Comparison of ENCODE assay signal across 11 cellular contexts in genomic region chr5:77867194-77867691, GRCh38.
A peak's percentile ranks its signal among the peaks of the same experiment; 100 is the strongest.
DNase-seq lines count a peak whose midpoint lies in the region; ATAC-seq, FAIRE-seq and TF ChIP-seq lines count a peak whose summit lies in the region.
"Had no signal": no experiment of that assay in that cellular context is flagged by ENCODE, and none has a peak within 500 bp of the region (broad histone marks: within the 10 kb centered on the region; RNA-seq: fewer than 3 reads in every experiment).

No MANE protein-coding gene starts in this region.

- TF ChIP-seq EP300 in GM12878 (IDR thresholded peaks at IDR 0.05; ENCODE audit: borderline replicate concordance in 1 of 2, control insufficient read depth in 1 of 2, low read depth in 2 of 2, low read length in 2 of 2): no peak

- no peaks in the 10 kb centered on the region for H3K4me1 Mint-ChIP-seq in nephron

- H3K27me3 Mint-ChIP-seq in nephron (ENCODE audit: low read depth): peaks cover 27% of the 10 kb centered on the region

- TF ChIP-seq POLR2A in GM12878 (IDR thresholded peaks at IDR 0.05; ENCODE audit: low read depth, low read length) (no peak), lower leg skin (IDR thresholded peaks at IDR 0.05) (no peak)

- no peaks in the 10 kb centered on the region for H3K36me3 Mint-ChIP-seq in nephron (ENCODE audit: low read depth)

- RAD21 ChIA-PET in GM12878 (lab: Charles Lee; ENCODE audit: unreplicated experiment): interaction anchor here (0.9 to 2.5 kb wide), 4 partner anchors 102 to 295 kb away, joined by 3 to 7 read pairs (median 3); no protein-coding TSS in a partner anchor

- SMC1A ChIA-PET in GM12878 (lab: Charles Lee; ENCODE audit: uncharacterized antibody, unreplicated experiment): interaction anchor here (0.8 to 3.3 kb wide), 5 partner anchors 9 to 142 kb away, joined by 3 to 34 read pairs (median 6); no protein-coding TSS in a partner anchor

- no peaks in the 10 kb centered on the region for H3K27me3 ChIP-seq in KMS-11 (ENCODE audit: insufficient read depth, low read depth)
- no peaks in the 10 kb centered on the region for H3K27me3 ChIP-seq in GM12878 (replicated peaks in 1 of 2; ENCODE audit: control insufficient read depth in 2 of 2, insufficient read depth in 2 of 2, low read length in 1 of 2)
- H3K27me3 ChIP-seq in psoas muscle (ENCODE audit: insufficient read depth in 3 of 3, low read length in 2 of 3): no peaks in the 10 kb centered on the region

- H3K79me2 ChIP-seq in KMS-11 (ENCODE audit: insufficient read depth, low read depth): no peaks in the 10 kb centered on the region
- H3K79me2 ChIP-seq in GM12878 (ENCODE audit: control insufficient read depth, insufficient read depth, low read length): no peaks in the 10 kb centered on the region

- H3K27ac ChIP-seq in KMS-11: no peak overlapping the region
- H3K27ac ChIP-seq in GM12878 (ENCODE audit: control insufficient read depth, insufficient read depth): no peak overlapping the region
- no peak overlapping the region for H3K27ac ChIP-seq in psoas muscle

- 0% methylated on average over 2 of the region's 2 CpGs for WGBS in GM12878 (ENCODE audit: insufficient coverage, insufficient replicate concordance, low lambda C conversion rate, missing lambda C conversion rate)
- 22 to 23% methylated on average over 2 of the region's 2 CpGs for WGBS in lower leg skin, 2 donors
- WGBS in psoas muscle, 3 donors: 33 to 48% (median 38%) methylated on average over 2 of the region's 2 CpGs

- no peak overlapping the region for H3K27ac Mint-ChIP-seq in nephron

- H3K9ac ChIP-seq in KMS-11 (no peak overlapping the region), GM12878 (ENCODE audit: control insufficient read depth, insufficient read depth, low read length) (no peak overlapping the region)

- no peaks in the 10 kb centered on the region for H3K36me3 ChIP-seq in KMS-11 (ENCODE audit: insufficient read depth)
- no peaks in the 10 kb centered on the region for H3K36me3 ChIP-seq in GM12878 (ENCODE audit: control insufficient read depth in 2 of 2, insufficient read depth in 2 of 2, low read length in 1 of 2)
- no peaks in the 10 kb centered on the region for H3K36me3 ChIP-seq in psoas muscle (ENCODE audit: insufficient read depth in 1 of 2, low read depth in 1 of 2)

- no peaks in the 10 kb centered on the region for H3K9me3 ChIP-seq in GM12878 (replicated peaks; ENCODE audit: control insufficient read depth, insufficient read depth, low read length)
- H3K9me3 ChIP-seq in psoas muscle: no peaks in the 10 kb centered on the region

- intact Hi-C loops in GM12878 (cut with micrococcal nuclease; ENCODE audit: unreplicated experiment): loop anchor here (1.0 to 10.0 kb wide), 3 partner anchors 108 to 295 kb away; no protein-coding TSS in a partner anchor
- intact Hi-C loops in lower leg skin (cut with DNase I; ENCODE audit: low total_unique reads): no loop called here
- intact Hi-C loops in psoas muscle (cut with DNase I): no loop called here

- H3K4me2 ChIP-seq in KMS-11: no peak overlapping the region
- no peak overlapping the region for H3K4me2 ChIP-seq in GM12878 (ENCODE audit: control insufficient read depth, insufficient read depth)

- POLR2A ChIA-PET in GM12878 (lab: Charles Lee): no interaction called here

- BruUV-seq in GM12878 (replicated peaks; lab: Mats Ljungman, UMichigan): no TSS peak

- no peak overlapping the region for H3K4me3 Mint-ChIP-seq in nephron

- TF ChIP-seq RAD21 in GM12878 (IDR thresholded peaks at IDR 0.05; ENCODE audit: insufficient read depth, low read depth, low read length): 0 out of 2 replicates have a peak, but pooled peaks have one; percentile 26

- in situ Hi-C loops in Caki2 (cut with HindIII; ENCODE audit: low pct_unique_long_range_greater_than_20kb, low sequenced_read_pairs) (no loop called here), GM12878 (cut with MboI) (no loop called here)

- peak; percentile 17 for DNase-seq in Caki2 (ENCODE audit: low read depth)
- no peak for DNase-seq in GM12878 (ENCODE audit: low read depth, low spot score)
- no peak for DNase-seq in kidney tubule cell (ENCODE audit: low spot score)
- DNase-seq in lower leg skin (ENCODE audit: low spot score in 2 of 2): no peak
- DNase-seq in psoas muscle: no peak
- DNase-seq: activated CD4-positive, alpha-beta T cell treated with anti-CD3 and anti-CD28 coated beads, Interleukin-2, amount 50 U/mL, for 1 hour; NCI-H345 had no signal

- FAIRE-seq in GM12878 (lab: Jason Lieb, UNC): no peak
- FAIRE-seq: colon had no signal

- peak; percentile 78 for ATAC-seq in GM12878
- ATAC-seq in psoas muscle: no peak
- no peak for ATAC-seq in GM18907 (IDR thresholded peaks at IDR 0.05; ENCODE audit: unreplicated experiment)

- peak; percentile 61 for TF ChIP-seq CTCF in KMS-11 (conservative IDR thresholded peaks at IDR 0.05; ENCODE audit: low read depth, low read length)
- TF ChIP-seq CTCF in GM12878 (IDR thresholded peaks at IDR 0.05 in 2 of 3, conservative IDR thresholded peaks at IDR 0.05 in 1 of 3; ENCODE audit: control insufficient read depth in 2 of 3, extremely low read depth in 1 of 3, insufficient read depth in 1 of 3, low read depth in 3 of 3, low read length in 3 of 3): peak in 2 of 3 experiments; percentile 27 to 39; a peak in 4 of 6 replicates
- TF ChIP-seq CTCF in nephron (IDR thresholded peaks at IDR 0.05; ENCODE audit: unreplicated experiment in 3 of 3): peak; percentile 41 to 52 (median 41)
- no peak for TF ChIP-seq CTCF in lower leg skin (IDR thresholded peaks at IDR 0.05)
- TF ChIP-seq CTCF in psoas muscle (IDR thresholded peaks at IDR 0.05): no peak

- H3K4me3 ChIP-seq in KMS-11 (IDR thresholded peaks at IDR 0.05; ENCODE audit: insufficient read depth, low read depth, low read length): no peak overlapping the region
- H3K4me3 ChIP-seq in GM12878: no peak overlapping the region
- H3K4me3 ChIP-seq in lower leg skin (ENCODE audit: low read depth, poor library complexity, severe bottlenecking): no peak overlapping the region
- H3K4me3 ChIP-seq in psoas muscle: no peak overlapping the region

- H2AFZ ChIP-seq in KMS-11 (ENCODE audit: low read depth) (no peak overlapping the region), GM12878 (ENCODE audit: control insufficient read depth, low read depth, low read length) (no peak overlapping the region)

- no peaks in the 10 kb centered on the region for H3K4me1 ChIP-seq in KMS-11 (ENCODE audit: low read depth, poor library complexity, severe bottlenecking)
- no peaks in the 10 kb centered on the region for H3K4me1 ChIP-seq in GM12878 (ENCODE audit: control insufficient read depth, insufficient read depth, low read length)
- H3K4me1 ChIP-seq in psoas muscle: no peaks in the 10 kb centered on the region

- no peaks in the 10 kb centered on the region for H3K9me3 Mint-ChIP-seq in nephron

- CTCF ChIA-PET in GM12878 (lab: Yijun Ruan, JAX): interaction anchor here (0.7 to 2.8 kb wide), 4 partner anchors 10 to 295 kb away, joined by 3 to 15 read pairs (median 4); no protein-coding TSS in a partner anchor

- H4K20me1 ChIP-seq in KMS-11 (ENCODE audit: insufficient read depth): no peaks in the 10 kb centered on the region
- no peaks in the 10 kb centered on the region for H4K20me1 ChIP-seq in GM12878 (ENCODE audit: control insufficient read depth, insufficient read depth)

TF ChIP-seq in GM12878, 131 proteins besides CTCF, POLR2A, EP300 and RAD21:
- TF ChIP-seq SMC3 (IDR thresholded peaks at IDR 0.05; ENCODE audit: borderline replicate concordance, low read length) (peak; percentile 26; the same call in 1 of the 2 replicates), LARP7 (IDR thresholded peaks at IDR 0.05) (no peak), ZNF384 (IDR thresholded peaks at IDR 0.05; ENCODE audit: borderline replicate concordance, low read depth, low read length) (peak; percentile 62; the same call in 1 of the 2 replicates)
TF ChIP-seq in GM12878: peak in this region for 2.

Comparison
In these comparisons a context has a peak if more than half of its experiments do, and no peak if none do; other contexts are left out.
1. CTCF ChIP-seq: peak in KMS-11 (single experiment), GM12878 (2 of 3) and nephron (3 of 3); none in lower leg skin (0 of 3) and psoas muscle (single experiment).